1 cellular context compared by ENCODE assay signal in genomic region chr1:169271094-169271493, GRCh38.
TF ChIP-seq lines count a peak whose summit lies in the region.

No MANE protein-coding gene starts in this region.

TF ChIP-seq in GM12878, 131 proteins besides CTCF, POLR2A, EP300 and RAD21 (continued from another document):
- TF ChIP-seq NFYA (IDR thresholded peaks at IDR 0.05; ENCODE audit: borderline replicate concordance, low read depth, low read length): no peak
- no peak for TF ChIP-seq POLR2AphosphoS5 (IDR thresholded peaks at IDR 0.05; ENCODE audit: low read length)
